Comparison of ENCODE assay signal across 8 cellular contexts in genomic region chr15:41417418-41417811, GRCh38. TPM values are rescaled to one million over a fixed set of nuclear protein-coding genes. Genes with fewer than 3 reads are reported as not detected.
A peak's percentile ranks its signal among the peaks of the same experiment; 100 is the strongest.
DNase-seq lines count a peak whose midpoint lies in the region; ATAC-seq and TF ChIP-seq lines count a peak whose summit lies in the region.

No MANE protein-coding gene starts in this region.

- peak overlapping the region; percentile 72 for H3K27ac ChIP-seq in vagina

- peaks cover 34% of the 10 kb centered on the region for H3K4me1 Mint-ChIP-seq in T-helper 17 cell
- H3K4me1 Mint-ChIP-seq in naive thymus-derived CD8-positive, alpha-beta T cell, result peaks cover 24 to 53% (median 46%) of the 10 kb centered on the region in 4 donors

- H3K36me3 ChIP-seq in vagina, result no peaks in the 10 kb centered on the region

- TF ChIP-seq CTCF in epithelial cell of proximal tubule (conservative IDR thresholded peaks at IDR 0.05; ENCODE audit: low read depth, low read length), result no peak
- no peak for TF ChIP-seq CTCF in vagina (IDR thresholded peaks at IDR 0.05)

- H3K36me3 Mint-ChIP-seq in T-helper 17 cell (ENCODE audit: low read depth), result no peaks in the 10 kb centered on the region
- no peaks in the 10 kb centered on the region for H3K36me3 Mint-ChIP-seq in naive thymus-derived CD8-positive, alpha-beta T cell

- no peaks in the 10 kb centered on the region for H3K9me3 ChIP-seq in T-helper 17 cell (ENCODE audit: control insufficient read depth, low read length, poor library complexity, severe bottlenecking)
- H3K9me3 ChIP-seq in vagina, result no peaks in the 10 kb centered on the region

- H3K4me1 ChIP-seq in vagina, result peaks cover 44% of the 10 kb centered on the region

- ATAC-seq in GM18909 (IDR thresholded peaks at IDR 0.05; ENCODE audit: poor library complexity, unreplicated experiment) (peak; percentile 44), HG03097 (IDR thresholded peaks at IDR 0.05; ENCODE audit: low FRiP score, unreplicated experiment) (peak; percentile 30), T-helper 17 cell (peak; percentile 39)
- peak; percentile 33 to 47 for ATAC-seq in naive thymus-derived CD8-positive, alpha-beta T cell

- peak; percentile 56 for DNase-seq in AG08396 (ENCODE audit: low spot score)
- peak in 1 of 3 donors; percentile 25 for DNase-seq in T-helper 17 cell
- DNase-seq in epithelial cell of proximal tubule (ENCODE audit: low read depth), result no peak
- DNase-seq in naive thymus-derived CD8-positive, alpha-beta T cell, result peak in 3 of 10 donors; percentile 10 to 64 (median 30)
- DNase-seq in vagina (ENCODE audit: extremely low spot score in 2 of 2), result no peak
- no peak for DNase-seq in NCI-H1417 treated with DMSO at 0.1 percent for 48 hours (lab: John Stamatoyannopoulos, UW)

- intact Hi-C loops in vagina (cut with DNase I), result no loop called here

- H3K9me3 Mint-ChIP-seq in naive thymus-derived CD8-positive, alpha-beta T cell, result no peaks in the 10 kb centered on the region

- H3K4me3 Mint-ChIP-seq in T-helper 17 cell, result peak overlapping the region; percentile 97
- H3K4me3 Mint-ChIP-seq in naive thymus-derived CD8-positive, alpha-beta T cell, result peak overlapping the region; percentile 90 to 97 (median 95)

- H3K27ac Mint-ChIP-seq in T-helper 17 cell, result peak overlapping the region; percentile 92
- peak overlapping the region; percentile 63 to 97 (median 87) for H3K27ac Mint-ChIP-seq in naive thymus-derived CD8-positive, alpha-beta T cell

- no peaks in the 10 kb centered on the region for H3K27me3 Mint-ChIP-seq in T-helper 17 cell
- no peaks in the 10 kb centered on the region for H3K27me3 Mint-ChIP-seq in naive thymus-derived CD8-positive, alpha-beta T cell

- POLR2A ChIA-PET in naive thymus-derived CD8-positive, alpha-beta T cell (lab: Charles Lee), result interaction anchor here (1.7 kb wide), 1 partner anchor 85 kb away, joined by 6 read pairs; the partner anchor contains the start of genes NUSAP1 and OIP5

- no peak for TF ChIP-seq POLR2A in vagina (IDR thresholded peaks at IDR 0.05)

- H3K27me3 ChIP-seq in vagina, result no peaks in the 10 kb centered on the region

- H3K4me3 ChIP-seq in epithelial cell of proximal tubule (ENCODE audit: low read depth, low read length), result peak overlapping the region; percentile 74
- H3K4me3 ChIP-seq in vagina, result peak overlapping the region; percentile 68 to 78

RNA-seq across cellular contexts. Expression of gene RTF1, which starts 0.5 kb away (rescaled TPM):
- 10 to 100 TPM; 42.0 TPM for total RNA-seq in T-helper 17 cell
- 22.1 and 23.5 TPM in 2 replicates for total RNA-seq in epithelial cell of proximal tubule
- 10 to 100 TPM; 34.4 to 36.3 TPM for total RNA-seq in naive thymus-derived CD8-positive, alpha-beta T cell
- 10 to 100 TPM; 17.1 to 21.7 (median 19.2) TPM for polyA plus RNA-seq in naive thymus-derived CD8-positive, alpha-beta T cell
- total RNA-seq in vagina, result 32.2 TPM

RNA-seq across cellular contexts. Expression of gene NDUFAF1, which starts 15.1 kb away (rescaled TPM):
- total RNA-seq in T-helper 17 cell (1 to 10 TPM; 3.4 to 3.8 TPM), epithelial cell of proximal tubule (17.6 and 21.0 TPM in 2 replicates), vagina (6.9 TPM)
- total RNA-seq in naive thymus-derived CD8-positive, alpha-beta T cell, result 10 to 100 TPM; 12.9 to 14.3 TPM
- polyA plus RNA-seq in naive thymus-derived CD8-positive, alpha-beta T cell, result 10 to 100 TPM; 18.4 to 25.6 (median 20.8) TPM
